ENCODE assay signal across 17 cellular contexts in the genomic region with DNA sequence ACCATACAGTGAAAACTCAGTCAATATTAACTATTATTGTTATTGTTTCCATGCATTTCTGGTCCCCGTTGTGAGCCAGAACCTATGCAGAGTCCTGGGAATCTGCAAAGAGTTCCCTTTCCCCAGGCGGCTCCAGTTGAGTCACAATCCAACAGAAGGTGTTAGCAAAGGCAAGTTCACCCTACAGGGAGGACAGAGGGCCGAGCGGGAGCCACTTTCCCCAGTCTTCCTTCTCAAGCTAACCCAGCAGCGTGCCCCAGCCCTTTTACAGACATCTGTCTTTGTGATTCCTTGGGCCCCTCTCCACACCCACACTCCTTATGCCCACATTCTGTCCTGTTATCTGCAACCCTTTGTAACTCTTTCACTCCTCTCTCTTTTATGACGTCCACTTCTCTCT. TPM values are rescaled to one million over a fixed set of nuclear protein-coding genes. Genes with fewer than 3 reads are reported as not detected.
A peak's percentile ranks its signal among the peaks of the same experiment; 100 is the strongest.
DNase-seq lines count a peak whose midpoint lies in the region; ATAC-seq and TF ChIP-seq lines count a peak whose summit lies in the region.
"Had no signal": no experiment of that assay in that cellular context is flagged by ENCODE, and none has a peak within 500 bp of the region (broad histone marks: within the 10 kb centered on the region; RNA-seq: fewer than 3 reads in every experiment).

No MANE protein-coding gene starts in this region.

- peaks cover 55% of the 10 kb centered on the region for H3K27me3 Mint-ChIP-seq in activated CD8-positive, alpha-beta memory T cell treated with anti-CD3 and anti-CD28 coated beads, Interleukin-2, amount 10 ng/mL, durations not matched to agents 7 days and 5 days
- H3K27me3 Mint-ChIP-seq in endodermal cell (ENCODE audit: insufficient read depth) (peaks cover 7% of the 10 kb centered on the region), neural crest cell (ENCODE audit: low read depth) (peaks cover 16% of the 10 kb centered on the region)

- peaks cover 8% of the 10 kb centered on the region for H3K9me3 Mint-ChIP-seq in activated CD8-positive, alpha-beta memory T cell treated with anti-CD3 and anti-CD28 coated beads, Interleukin-2, amount 10 ng/mL, durations not matched to agents 7 days and 5 days (ENCODE audit: low read depth)
- H3K9me3 Mint-ChIP-seq in endodermal cell (peaks cover 14% of the 10 kb centered on the region), neural crest cell (peaks cover 20% of the 10 kb centered on the region)

- H3K27ac ChIP-seq in HL-60 (replicated peaks) (peak overlapping the region; percentile 65), endodermal cell (ENCODE audit: low read depth, low read length) (no peak overlapping the region)
- H3K27ac ChIP-seq: BLaER1 treated with 17β-estradiol and CSF1 and Interleukin-3, amounts not matched to agents 10 nM and 100 nM had no signal

- ATAC-seq in activated CD8-positive, alpha-beta memory T cell treated with anti-CD3 and anti-CD28 coated beads, Interleukin-2, amount 10 ng/mL, durations not matched to agents 7 days and 5 days = no peak
- no peak for ATAC-seq in GM19351 (IDR thresholded peaks at IDR 0.05; ENCODE audit: unreplicated experiment)
- ATAC-seq: CD8-positive, alpha-beta T cell had no signal

- H3K27ac Mint-ChIP-seq in activated CD8-positive, alpha-beta memory T cell treated with anti-CD3 and anti-CD28 coated beads, Interleukin-2, amount 10 ng/mL, durations not matched to agents 7 days and 5 days = no peak overlapping the region
- H3K27ac Mint-ChIP-seq in endodermal cell = no peak overlapping the region
- H3K27ac Mint-ChIP-seq in neural crest cell (ENCODE audit: unreplicated experiment) = peak overlapping the region; percentile 5
- H3K27ac Mint-ChIP-seq: CD8-positive, alpha-beta T cell; H9 had no signal

- H3K4me1 ChIP-seq in endodermal cell (ENCODE audit: control insufficient read depth, insufficient read depth, low read length) = no peaks in the 10 kb centered on the region

- CTCF ChIA-PET in activated CD8-positive, alpha-beta memory T cell treated with anti-CD3 and anti-CD28 coated beads, Interleukin-2, amount 10 ng/mL, durations not matched to agents 7 days and 5 days (lab: Charles Lee) = interaction anchor here (1.0 kb wide), 1 partner anchor 16 kb away, joined by 3 read pairs; no protein-coding TSS in a partner anchor

- H3K4me1 Mint-ChIP-seq in activated CD8-positive, alpha-beta memory T cell treated with anti-CD3 and anti-CD28 coated beads, Interleukin-2, amount 10 ng/mL, durations not matched to agents 7 days and 5 days = no peaks in the 10 kb centered on the region
- H3K4me1 Mint-ChIP-seq in endodermal cell = no peaks in the 10 kb centered on the region
- peaks cover 32% of the 10 kb centered on the region for H3K4me1 Mint-ChIP-seq in neural crest cell
- H3K4me1 Mint-ChIP-seq: H9 had no signal

- no peak overlapping the region for H3K9ac ChIP-seq in endodermal cell (ENCODE audit: extremely low read depth, low read length, poor library complexity, severe bottlenecking)
- H3K9ac ChIP-seq: BLaER1 treated with 17β-estradiol and CSF1 and Interleukin-3, amounts not matched to agents 10 nM and 100 nM had no signal

- no peaks in the 10 kb centered on the region for H3K36me3 ChIP-seq in endodermal cell (ENCODE audit: control insufficient read depth, insufficient read depth, low read length)
- H3K36me3 ChIP-seq: BLaER1 treated with 17β-estradiol and CSF1 and Interleukin-3, amounts not matched to agents 10 nM and 100 nM had no signal

- TF ChIP-seq CTCF in HL-60 (IDR thresholded peaks at IDR 0.05; ENCODE audit: insufficient read depth, low read length) = no peak
- TF ChIP-seq CTCF in endodermal cell (conservative IDR thresholded peaks at IDR 0.05) = no peak
- TF ChIP-seq CTCF in neural crest cell (conservative IDR thresholded peaks at IDR 0.05) = no peak

- no peak for TF ChIP-seq POLR2A in erythroblast (IDR thresholded peaks at IDR 0.05; ENCODE audit: low read length)

- no peak overlapping the region for H3K4me3 ChIP-seq in HL-60 (replicated peaks; ENCODE audit: insufficient read depth, low read length)
- H3K4me3 ChIP-seq in endodermal cell (ENCODE audit: low read length) = no peak overlapping the region
- H3K4me3 ChIP-seq: BLaER1 treated with 17β-estradiol and CSF1 and Interleukin-3, amounts not matched to agents 10 nM and 100 nM had no signal

- H3K36me3 Mint-ChIP-seq in activated CD8-positive, alpha-beta memory T cell treated with anti-CD3 and anti-CD28 coated beads, Interleukin-2, amount 10 ng/mL, durations not matched to agents 7 days and 5 days = peaks cover 10% of the 10 kb centered on the region
- H3K36me3 Mint-ChIP-seq in endodermal cell (ENCODE audit: low read depth) = peaks cover 2% of the 10 kb centered on the region
- H3K36me3 Mint-ChIP-seq in neural crest cell (ENCODE audit: low read depth) = peaks cover 5% of the 10 kb centered on the region
- H3K36me3 Mint-ChIP-seq: CD8-positive, alpha-beta T cell had no signal

- WGBS in endodermal cell (ENCODE audit: insufficient coverage in 1 of 2, insufficient read length in 1 of 2), 2 experiments = 80 to 92% methylated on average over 6 of the region's 6 CpGs

- peaks cover 5% of the 10 kb centered on the region for H3K9me3 ChIP-seq in endodermal cell (ENCODE audit: control insufficient read depth, low read length)

- H3K27me3 ChIP-seq in HL-60 (ENCODE audit: insufficient read depth, poor library complexity, severe bottlenecking) = no peaks in the 10 kb centered on the region
- H3K27me3 ChIP-seq in endodermal cell (ENCODE audit: control insufficient read depth, insufficient read depth, low read length, poor library complexity, severe bottlenecking) = no peaks in the 10 kb centered on the region
- H3K27me3 ChIP-seq: BLaER1 treated with 17β-estradiol and CSF1 and Interleukin-3, amounts not matched to agents 10 nM and 100 nM had no signal

- DNase-seq in activated CD8-positive, alpha-beta memory T cell treated with anti-CD3 and anti-CD28 coated beads for 24 hours = peak; percentile 33
- DNase-seq in activated CD8-positive, alpha-beta memory T cell treated with anti-CD3 and anti-CD28 coated beads, Interleukin-2, amount 10 ng/mL, durations not matched to agents 7 days and 5 days = no peak
- DNase-seq in HL-60 (ENCODE audit: low read depth in 1 of 2, low spot score in 1 of 2) (no peak), endodermal cell (peak; percentile 31), neural crest cell (ENCODE audit: low read depth, low spot score) (no peak), erythroblast (lab: John Stamatoyannopoulos, UW) (no peak)
- no peak for DNase-seq in stimulated activated CD4-positive, alpha-beta T cell treated with anti-CD3 and anti-CD28 coated beads, Interleukin-15, amount 100 ng/mL, for 24 hours
- DNase-seq: 8988T, Calu3 had no signal

- no peak overlapping the region for H3K4me3 Mint-ChIP-seq in activated CD8-positive, alpha-beta memory T cell treated with anti-CD3 and anti-CD28 coated beads, Interleukin-2, amount 10 ng/mL, durations not matched to agents 7 days and 5 days
- H3K4me3 Mint-ChIP-seq in endodermal cell = no peak overlapping the region
- H3K4me3 Mint-ChIP-seq in neural crest cell = no peak overlapping the region
- H3K4me3 Mint-ChIP-seq: CD8-positive, alpha-beta T cell; H9 had no signal

RNA-seq across cellular contexts. Expression of gene LTF, which starts 13.1 kb away (rescaled TPM):
- not detected for total RNA-seq in activated CD8-positive, alpha-beta memory T cell treated with anti-CD3 and anti-CD28 coated beads, Interleukin-2, amount 10 ng/mL, durations not matched to agents 7 days and 5 days
- under 1 TPM; 0.24 to 0.31 TPM for total RNA-seq in endodermal cell
- polyA plus RNA-seq in endodermal cell (2013, experiment 1 of 2) = not detected
- polyA plus RNA-seq in endodermal cell (2013, experiment 2 of 2) = not detected
- total RNA-seq in neural crest cell = not detected in 2 replicates
- total RNA-seq: A673; Calu3; CD8-positive, alpha-beta T cell; H9 had no signal
- polyA plus RNA-seq: AG04450 had no signal

RNA-seq across cellular contexts. Expression of gene RTP3, which starts 20.0 kb away (rescaled TPM):
- total RNA-seq in activated CD8-positive, alpha-beta memory T cell treated with anti-CD3 and anti-CD28 coated beads, Interleukin-2, amount 10 ng/mL, durations not matched to agents 7 days and 5 days = not detected
- not detected for total RNA-seq in endodermal cell
- polyA plus RNA-seq in endodermal cell (2013, experiment 1 of 2) = not detected
- polyA plus RNA-seq in endodermal cell (2013, experiment 2 of 2) = not detected
- not detected in 2 replicates for total RNA-seq in neural crest cell
- total RNA-seq: A673; Calu3; CD8-positive, alpha-beta T cell; H1; H9; HT1080 had no signal

Comparison
In these comparisons a context has a peak if more than half of its experiments do, and no peak if none do; other contexts are left out.
1. DNase-seq: peak in activated CD8-positive, alpha-beta memory T cell treated with anti-CD3 and anti-CD28 coated beads for 24 hours (single experiment) and endodermal cell (single experiment); none in activated CD8-positive, alpha-beta memory T cell treated with anti-CD3 and anti-CD28 coated beads, Interleukin-2, amount 10 ng/mL, durations not matched to agents 7 days and 5 days (single experiment), HL-60 (0 of 2), neural crest cell (single experiment), stimulated activated CD4-positive, alpha-beta T cell treated with anti-CD3 and anti-CD28 coated beads, Interleukin-15, amount 100 ng/mL, for 24 hours (single experiment) and erythroblast (0 of 2).